11 cellular contexts compared by ENCODE assay signal in genomic region chr18:74942319-74942910, GRCh38.
A peak's percentile ranks its signal among the peaks of the same experiment; 100 is the strongest.
DNase-seq lines count a peak whose midpoint lies in the region; ATAC-seq, FAIRE-seq and TF ChIP-seq lines count a peak whose summit lies in the region.
"Had no signal": no experiment of that assay in that cellular context is flagged by ENCODE, and none has a peak within 500 bp of the region (broad histone marks: within the 10 kb centered on the region; RNA-seq: fewer than 3 reads in every experiment).

No MANE protein-coding gene starts in this region.

- TF ChIP-seq CTCF in GM12878 (IDR thresholded peaks at IDR 0.05 in 2 of 3, conservative IDR thresholded peaks at IDR 0.05 in 1 of 3; ENCODE audit: control insufficient read depth in 2 of 3, extremely low read depth in 1 of 3, insufficient read depth in 1 of 3, low read depth in 3 of 3, low read length in 3 of 3) (no peak), spleen (IDR thresholded peaks at IDR 0.05 in 8 of 11, conservative IDR thresholded peaks at IDR 0.05 in 3 of 11) (no peak)

- POLR2A ChIA-PET in GM12878 (lab: Charles Lee), result no interaction called here

- H3K4me1 ChIP-seq in GM12878 (ENCODE audit: control insufficient read depth, insufficient read depth, low read length), result peaks cover 11% of the 10 kb centered on the region; the same call in 1 of the 2 replicates
- H3K4me1 ChIP-seq in spleen, result peaks cover 0 to 15% (median 5%) of the 10 kb centered on the region in 6 donors

- no peaks in the 10 kb centered on the region for H3K79me2 ChIP-seq in GM12878 (ENCODE audit: control insufficient read depth, insufficient read depth, low read length)

- TF ChIP-seq EP300 in GM12878 (IDR thresholded peaks at IDR 0.05; ENCODE audit: borderline replicate concordance in 1 of 2, control insufficient read depth in 1 of 2, low read depth in 2 of 2, low read length in 2 of 2), result no peak

- 2% methylated on average over 9 of the region's 9 CpGs for WGBS in GM12878 (ENCODE audit: insufficient coverage, insufficient replicate concordance, low lambda C conversion rate, missing lambda C conversion rate)
- WGBS in spleen, 5 donors, result 71 to 80% (median 74%) methylated on average over 9 of the region's 9 CpGs

- H3K36me3 ChIP-seq in GM12878 (ENCODE audit: control insufficient read depth in 2 of 2, insufficient read depth in 2 of 2, low read length in 1 of 2), result no peaks in the 10 kb centered on the region
- H3K36me3 ChIP-seq in spleen, result peaks cover 0 to 1% (median 0%) of the 10 kb centered on the region in 6 donors

- ATAC-seq in GM18498 (IDR thresholded peaks at IDR 0.05; ENCODE audit: unreplicated experiment), result peak; percentile 94
- peak; percentile 82 for ATAC-seq in GM19455 (IDR thresholded peaks at IDR 0.05; ENCODE audit: unreplicated experiment)
- peak; percentile 84 for ATAC-seq in HG03139 (IDR thresholded peaks at IDR 0.05; ENCODE audit: unreplicated experiment)
- ATAC-seq in GM12878, result peak; percentile 97
- ATAC-seq: natural killer cell treated with Interleukin-12 subunit alpha and Interleukin-12 subunit beta and Interleukin-15 and Interleukin-18, amount 100 ng/mL, for 72 hours had no signal

- TF ChIP-seq RAD21 in GM12878 (IDR thresholded peaks at IDR 0.05; ENCODE audit: insufficient read depth, low read depth, low read length), result no peak

- H3K9ac ChIP-seq in GM12878 (ENCODE audit: control insufficient read depth, insufficient read depth, low read length), result no peak overlapping the region

- peak; percentile 13 for FAIRE-seq in GM12878 (lab: Jason Lieb, UNC)

- no TSS peak for BruUV-seq in GM12878 (replicated peaks; lab: Mats Ljungman, UMichigan)

- intact Hi-C loops in GM12878 (cut with micrococcal nuclease; ENCODE audit: unreplicated experiment) (no loop called here), spleen (cut with DNase I; ENCODE audit: low total_unique reads) (no loop called here)

- no peak overlapping the region for H2AFZ ChIP-seq in GM12878 (ENCODE audit: control insufficient read depth, low read depth, low read length)

- H3K4me3 ChIP-seq in GM12878, result peak overlapping the region; percentile 44; the same call in 1 of the 2 replicates
- H3K4me3 ChIP-seq in spleen, result no peak overlapping the region

- peak; percentile 21 for DNase-seq in GM12878 (ENCODE audit: low read depth, low spot score)
- DNase-seq in SIG-M5 treated with dmso at 0.1 percent for 504 hours (lab: John Stamatoyannopoulos, UW; ENCODE audit: unreplicated experiment), result no peak
- DNase-seq in retina, result no peak
- no peak for DNase-seq in KG1 (lab: John Stamatoyannopoulos, UW)
- no peak for DNase-seq in spleen
- DNase-seq: activated gamma-delta T cell treated with Interleukin-2 at 50 U/mL for 16 hours, foreskin melanocyte had no signal

- no peak for TF ChIP-seq POLR2A in GM12878 (IDR thresholded peaks at IDR 0.05; ENCODE audit: low read depth, low read length)
- TF ChIP-seq POLR2A in spleen (IDR thresholded peaks at IDR 0.05), result no peak

- no peaks in the 10 kb centered on the region for H4K20me1 ChIP-seq in GM12878 (ENCODE audit: control insufficient read depth, insufficient read depth)

- H3K27me3 ChIP-seq in GM12878 (replicated peaks in 1 of 2; ENCODE audit: control insufficient read depth in 2 of 2, insufficient read depth in 2 of 2, low read length in 1 of 2) (no peaks in the 10 kb centered on the region), spleen (replicated peaks in 1 of 7) (no peaks in the 10 kb centered on the region)

- SMC1A ChIA-PET in GM12878 (lab: Charles Lee; ENCODE audit: uncharacterized antibody, unreplicated experiment), result interaction anchor here (0.7 to 1.8 kb wide), 12 partner anchors 12 to 290 kb away, joined by 3 to 8 read pairs (median 3); no protein-coding TSS in a partner anchor

- H3K27ac ChIP-seq in GM12878 (ENCODE audit: control insufficient read depth, insufficient read depth) (no peak overlapping the region), spleen (peak overlapping the region in 1 of 8 donors; percentile 36)

- CTCF ChIA-PET in GM12878 (lab: Yijun Ruan, JAX), result interaction anchor here (1.1 to 1.8 kb wide), 5 partner anchors 13 to 130 kb away, joined by 3 to 5 read pairs (median 4); no protein-coding TSS in a partner anchor

- RAD21 ChIA-PET in GM12878 (lab: Charles Lee; ENCODE audit: unreplicated experiment), result interaction anchor here (0.8 to 1.9 kb wide), 2 partner anchors 21 to 289 kb away, joined by 3 to 4 read pairs; no protein-coding TSS in a partner anchor

- peak overlapping the region; percentile 15; the same call in 1 of the 2 replicates for H3K4me2 ChIP-seq in GM12878 (ENCODE audit: control insufficient read depth, insufficient read depth)

- in situ Hi-C loops in GM12878 (cut with MboI), result no loop called here

- no peaks in the 10 kb centered on the region for H3K9me3 ChIP-seq in GM12878 (replicated peaks; ENCODE audit: control insufficient read depth, insufficient read depth, low read length)
- H3K9me3 ChIP-seq in spleen, result no peaks in the 10 kb centered on the region

TF ChIP-seq in GM12878, 131 proteins besides CTCF, POLR2A, EP300 and RAD21:
- TF ChIP-seq SRF (IDR thresholded peaks at IDR 0.05; ENCODE audit: low read depth in 2 of 2, low read length in 2 of 2) (peak in 1 of 2 experiments; percentile 48; a peak in 1 of 4 replicates), SPI1 (IDR thresholded peaks at IDR 0.05; ENCODE audit: borderline replicate concordance, insufficient read depth, low read depth, low read length) (peak; percentile 25; the same call in 1 of the 2 replicates), NFIC (IDR thresholded peaks at IDR 0.05; ENCODE audit: low read depth, low read length) (peak; percentile 44; the same call in 1 of the 2 replicates), EED (IDR thresholded peaks at IDR 0.05; ENCODE audit: low read depth) (peak; percentile 30; the same call in 1 of the 2 replicates), RUNX3 (IDR thresholded peaks at IDR 0.05; ENCODE audit: low read length) (peak; percentile 30), MTA2 (IDR thresholded peaks at IDR 0.05; ENCODE audit: low read depth) (peak; percentile 22; the same call in 1 of the 2 replicates), CHD2 (IDR thresholded peaks at IDR 0.05; ENCODE audit: borderline replicate concordance, low read depth, low read length) (no peak), IKZF1 (conservative IDR thresholded peaks at IDR 0.05) (peak; percentile 32; the same call in 1 of the 2 replicates), ZNF687 (IDR thresholded peaks at IDR 0.05) (no peak), MEF2A (IDR thresholded peaks at IDR 0.05; ENCODE audit: insufficient read depth, low read depth, low read length) (0 out of 2 replicates have a peak, but pooled peaks have one; percentile 4), CEBPB (IDR thresholded peaks at IDR 0.05; ENCODE audit: borderline replicate concordance in 1 of 2, low read depth in 2 of 2, low read length in 2 of 2) (0 out of 4 replicates have a peak, but pooled peaks of 1 of the 2 experiments have one; percentile 37), SP1 (IDR thresholded peaks at IDR 0.05; ENCODE audit: low read depth, low read length) (no peak), STAT3 (IDR thresholded peaks at IDR 0.05; ENCODE audit: low read depth, low read length) (no peak), IKZF2 (IDR thresholded peaks at IDR 0.05) (peak in 1 of 2 experiments; percentile 20; a peak in 1 of 4 replicates), SKIL (IDR thresholded peaks at IDR 0.05; ENCODE audit: low read depth, poor library complexity, severe bottlenecking) (peak; percentile 28)
